11 cellular contexts compared by ENCODE assay signal in genomic region chr4:87057835-87058234, GRCh38.
A peak's percentile ranks its signal among the peaks of the same experiment; 100 is the strongest.
DNase-seq lines count a peak whose midpoint lies in the region; ATAC-seq and TF ChIP-seq lines count a peak whose summit lies in the region.
"Had no signal": no experiment of that assay in that cellular context is flagged by ENCODE, and none has a peak within 500 bp of the region (broad histone marks: within the 10 kb centered on the region; RNA-seq: fewer than 3 reads in every experiment).

No MANE protein-coding gene starts in this region.

- no peak overlapping the region for H3K4me3 ChIP-seq in ascending aorta
- no peak overlapping the region for H3K4me3 ChIP-seq in lower lobe of right lung
- H3K4me3 ChIP-seq in upper lobe of right lung, result no peak overlapping the region
- H3K4me3 ChIP-seq in HAP-1, result no peak overlapping the region
- H3K4me3 ChIP-seq: mucosa of descending colon had no signal

- H3K4me3 Mint-ChIP-seq in activated naive CD4-positive, alpha-beta T cell treated with anti-CD3 and anti-CD28 coated beads for 36 hours, result no peak overlapping the region
- H3K4me3 Mint-ChIP-seq: effector memory CD8-positive, alpha-beta T cell had no signal

- H3K36me3 ChIP-seq in ascending aorta (no peaks in the 10 kb centered on the region), lower lobe of right lung (peaks cover 7% of the 10 kb centered on the region), upper lobe of right lung (no peaks in the 10 kb centered on the region), HAP-1 (replicated peaks) (no peaks in the 10 kb centered on the region)

- peaks cover 26% of the 10 kb centered on the region for H3K36me3 Mint-ChIP-seq in activated naive CD4-positive, alpha-beta T cell treated with anti-CD3 and anti-CD28 coated beads for 36 hours (ENCODE audit: low read depth)

- no peaks in the 10 kb centered on the region for H3K27me3 ChIP-seq in ascending aorta
- no peaks in the 10 kb centered on the region for H3K27me3 ChIP-seq in lower lobe of right lung (ENCODE audit: low read depth)
- no peaks in the 10 kb centered on the region for H3K27me3 ChIP-seq in upper lobe of right lung
- H3K27me3 ChIP-seq in HAP-1 (ENCODE audit: low read depth), result no peaks in the 10 kb centered on the region

- H3K4me1 Mint-ChIP-seq in activated naive CD4-positive, alpha-beta T cell treated with anti-CD3 and anti-CD28 coated beads for 36 hours (ENCODE audit: low read depth), result peaks cover 58% of the 10 kb centered on the region

- peak overlapping the region; percentile 83 to 84 for H3K27ac ChIP-seq in ascending aorta
- peak overlapping the region; percentile 56 for H3K27ac ChIP-seq in lower lobe of right lung
- peak overlapping the region; percentile 39 for H3K27ac ChIP-seq in upper lobe of right lung

- in situ Hi-C loops in HAP-1 (cut with MboI; ENCODE audit: low sequenced_read_pairs), result no loop called here

- intact Hi-C loops in activated naive CD4-positive, alpha-beta T cell treated with anti-CD3 and anti-CD28 coated beads for 36 hours (cut with micrococcal nuclease), result loop anchor here (1.0 to 2.0 kb wide), 6 partner anchors 16 to 122 kb away; no protein-coding TSS in a partner anchor
- intact Hi-C loops in ascending aorta (cut with DNase I) (no loop called here), lower lobe of right lung (cut with DNase I) (no loop called here), upper lobe of right lung (cut with DNase I) (no loop called here)

- peak overlapping the region; percentile 28 for H3K27ac Mint-ChIP-seq in activated naive CD4-positive, alpha-beta T cell treated with anti-CD3 and anti-CD28 coated beads for 36 hours

- H3K9me3 ChIP-seq in ascending aorta (no peaks in the 10 kb centered on the region), lower lobe of right lung (no peaks in the 10 kb centered on the region), upper lobe of right lung (no peaks in the 10 kb centered on the region), HAP-1 (no peaks in the 10 kb centered on the region)
- H3K9me3 ChIP-seq: mucosa of descending colon had no signal

- TF ChIP-seq CTCF in ascending aorta (IDR thresholded peaks at IDR 0.05) (no peak), lower lobe of right lung (IDR thresholded peaks at IDR 0.05) (no peak), upper lobe of right lung (IDR thresholded peaks at IDR 0.05) (no peak)

- DNase-seq in activated naive CD4-positive, alpha-beta T cell treated with anti-CD3 and anti-CD28 coated beads for 36 hours, result no peak
- no peak for DNase-seq in activated naive CD4-positive, alpha-beta T cell treated with Interleukin-2 at 50 U/mL for 16 hours
- DNase-seq in ascending aorta (ENCODE audit: low spot score in 2 of 2), result no peak
- no peak for DNase-seq in lower lobe of right lung
- no peak for DNase-seq in upper lobe of right lung
- DNase-seq in HAP-1 (ENCODE audit: low spot score in 2 of 2), result no peak
- no peak for DNase-seq in NCI-H2227 treated with DMSO at 0.1 percent for 48 hours (lab: John Stamatoyannopoulos, UW)
- DNase-seq in pons (ENCODE audit: low spot score), result no peak
- DNase-seq: effector memory CD8-positive, alpha-beta T cell; mucosa of descending colon; NCI-H1930 had no signal

- no peaks in the 10 kb centered on the region for H3K27me3 Mint-ChIP-seq in activated naive CD4-positive, alpha-beta T cell treated with anti-CD3 and anti-CD28 coated beads for 36 hours (ENCODE audit: low read depth)
- H3K27me3 Mint-ChIP-seq: effector memory CD8-positive, alpha-beta T cell had no signal

- peaks cover 16 to 47% of the 10 kb centered on the region in 2 donors for H3K4me1 ChIP-seq in ascending aorta
- peaks cover 75% of the 10 kb centered on the region for H3K4me1 ChIP-seq in lower lobe of right lung
- H3K4me1 ChIP-seq in upper lobe of right lung, result peaks cover 57% of the 10 kb centered on the region
- peaks cover 23% of the 10 kb centered on the region for H3K4me1 ChIP-seq in HAP-1

- CTCF ChIA-PET in activated naive CD4-positive, alpha-beta T cell treated with anti-CD3 and anti-CD28 coated beads for 36 hours (lab: Charles Lee), result no interaction called here

- H3K9me3 Mint-ChIP-seq in activated naive CD4-positive, alpha-beta T cell treated with anti-CD3 and anti-CD28 coated beads for 36 hours, result no peaks in the 10 kb centered on the region
- H3K9me3 Mint-ChIP-seq: effector memory CD8-positive, alpha-beta T cell had no signal

- peak; percentile 62 to 64 for ATAC-seq in lower lobe of right lung
- peak; percentile 34 for ATAC-seq in upper lobe of right lung
